8 cellular contexts compared by ENCODE assay signal in the genomic region with DNA sequence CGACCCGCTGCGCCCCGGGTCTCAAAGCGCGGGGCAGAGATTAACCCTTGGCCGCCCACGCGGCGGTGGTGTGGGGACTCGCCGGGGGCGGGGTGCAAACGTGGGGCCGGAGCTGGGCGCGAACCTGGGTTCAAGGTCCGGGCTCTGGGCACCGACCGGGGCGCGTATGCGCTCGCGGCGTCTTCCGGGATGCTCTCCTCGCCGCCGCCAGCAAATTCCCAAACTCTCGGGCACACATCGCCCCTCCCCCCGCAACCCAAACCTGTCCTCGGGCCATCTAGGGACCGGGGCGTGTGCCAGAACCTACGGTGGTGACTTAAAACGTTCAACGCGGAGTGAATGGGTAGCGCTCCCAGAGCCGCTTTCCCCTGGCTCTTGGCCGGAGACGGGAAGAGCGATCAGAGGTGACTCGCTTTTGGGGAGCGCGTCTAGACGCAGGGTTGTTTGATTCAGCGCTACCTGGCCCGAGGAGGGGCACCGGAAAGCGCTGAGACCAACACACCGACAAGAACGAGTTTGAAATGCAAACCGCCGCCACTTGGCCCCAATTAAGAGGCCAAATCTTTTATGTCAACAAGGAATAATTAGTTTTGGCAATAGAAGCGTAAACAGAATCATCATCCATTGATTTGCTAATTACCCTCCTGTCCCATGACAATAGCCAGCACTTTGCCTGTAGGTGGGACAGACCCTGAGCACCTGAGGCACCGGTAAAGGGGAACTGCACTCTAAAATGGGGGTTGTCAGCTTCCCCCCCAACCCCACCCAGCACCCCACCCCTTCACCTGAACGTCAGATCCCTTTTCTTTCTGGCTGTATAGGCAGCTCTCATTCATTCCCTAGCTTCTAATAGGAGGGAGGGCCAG. TPM values are rescaled to one million over a fixed set of nuclear protein-coding genes. Genes with fewer than 3 reads are reported as not detected.
DNase-seq lines count a peak whose midpoint lies in the region; ATAC-seq and TF ChIP-seq lines count a peak whose summit lies in the region.

No MANE protein-coding gene starts in this region.

- intact Hi-C loops in left cardiac atrium (cut with DNase I), result loop anchor here in 1 of 2 donors (10.0 kb wide), 1 partner anchor 57 kb away; no protein-coding TSS in a partner anchor

- peaks cover 38% of the 10 kb centered on the region for H3K4me1 ChIP-seq in ES-I3 (ENCODE audit: insufficient read depth, low read length)
- peaks cover 5% of the 10 kb centered on the region for H3K4me1 ChIP-seq in KMS-11 (ENCODE audit: low read depth, poor library complexity, severe bottlenecking)
- H3K4me1 ChIP-seq in rectal smooth muscle tissue (ENCODE audit: control insufficient read depth, insufficient read depth, low read length), result no peaks in the 10 kb centered on the region

- no peaks in the 10 kb centered on the region for H4K20me1 ChIP-seq in KMS-11 (ENCODE audit: insufficient read depth)

- H3K9me3 ChIP-seq in ES-I3 (ENCODE audit: control insufficient read depth, insufficient read depth, low read length), result no peaks in the 10 kb centered on the region

- no peak overlapping the region for H3K27ac ChIP-seq in KMS-11
- no peak overlapping the region for H3K27ac ChIP-seq in rectal smooth muscle tissue (ENCODE audit: low read depth, low read length)

- H3K36me3 ChIP-seq in ES-I3 (ENCODE audit: insufficient read depth, low read length), result no peaks in the 10 kb centered on the region
- no peaks in the 10 kb centered on the region for H3K36me3 ChIP-seq in KMS-11 (ENCODE audit: insufficient read depth)
- H3K36me3 ChIP-seq in rectal smooth muscle tissue (ENCODE audit: control insufficient read depth, insufficient read depth, low read length), result no peaks in the 10 kb centered on the region

- peak overlapping the region; percentile 78 for H3K4me3 Mint-ChIP-seq in activated T-cell treated with anti-CD3 and anti-CD28 coated beads, Interleukin-2, amount 50 U/mL, for 4 hours

- peak overlapping the region; percentile 94 for H2AFZ ChIP-seq in KMS-11 (ENCODE audit: low read depth)

- H3K4me3 ChIP-seq in KMS-11 (IDR thresholded peaks at IDR 0.05; ENCODE audit: insufficient read depth, low read depth, low read length) (no peak overlapping the region), rectal smooth muscle tissue (ENCODE audit: low read length) (peak overlapping the region; percentile 48)

- no peaks in the 10 kb centered on the region for H3K79me2 ChIP-seq in KMS-11 (ENCODE audit: insufficient read depth, low read depth)

- no peaks in the 10 kb centered on the region for H3K9me3 Mint-ChIP-seq in activated T-cell treated with anti-CD3 and anti-CD28 coated beads, Interleukin-2, amount 50 U/mL, for 4 hours

- H3K4me1 Mint-ChIP-seq in activated T-cell treated with anti-CD3 and anti-CD28 coated beads, Interleukin-2, amount 50 U/mL, for 4 hours (ENCODE audit: low read depth), result peaks cover 16% of the 10 kb centered on the region

- peaks cover 40% of the 10 kb centered on the region for H3K27me3 Mint-ChIP-seq in activated T-cell treated with anti-CD3 and anti-CD28 coated beads, Interleukin-2, amount 50 U/mL, for 4 hours (ENCODE audit: low read depth)

- DNase-seq in activated T-cell treated with anti-CD3 and anti-CD28 coated beads, Interleukin-2, amount 50 U/mL, for 4 hours, result no peak
- DNase-seq in left cardiac atrium (peak; percentile 43), HK-2 (ENCODE audit: unreplicated experiment) (no peak), OCI-M1 (lab: John Stamatoyannopoulos, UW) (no peak)

- H3K9ac ChIP-seq in ES-I3 (ENCODE audit: low read depth, low read length), result peak overlapping the region; percentile 57
- peak overlapping the region; percentile 66 for H3K9ac ChIP-seq in KMS-11
- no peak overlapping the region for H3K9ac ChIP-seq in rectal smooth muscle tissue (ENCODE audit: low read length)

- H3K36me3 Mint-ChIP-seq in activated T-cell treated with anti-CD3 and anti-CD28 coated beads, Interleukin-2, amount 50 U/mL, for 4 hours (ENCODE audit: insufficient read depth), result no peaks in the 10 kb centered on the region

- ATAC-seq in activated T-cell treated with anti-CD3 and anti-CD28 coated beads, Interleukin-2, amount 50 U/mL, for 4 hours, result peak; percentile 8 to 12
- ATAC-seq in left cardiac atrium, result peak in 1 of 2 donors; percentile 16
- ATAC-seq in activated CD4-positive, CD25-positive, alpha-beta regulatory T cell treated with anti-CD3 and anti-CD28 coated beads, Interleukin-2, amount 50 U/mL, for 24 hours, result no peak

- H3K27me3 ChIP-seq in KMS-11 (ENCODE audit: insufficient read depth, low read depth) (peaks cover 2% of the 10 kb centered on the region; the same call in 1 of the 2 replicates), rectal smooth muscle tissue (ENCODE audit: control insufficient read depth, insufficient read depth, low read length) (no peaks in the 10 kb centered on the region)

- peak overlapping the region; percentile 71; the same call in 1 of the 2 replicates for H3K4me2 ChIP-seq in KMS-11

- no peak for TF ChIP-seq CTCF in KMS-11 (conservative IDR thresholded peaks at IDR 0.05; ENCODE audit: low read depth, low read length)

RNA-seq across cellular contexts. Expression of gene WNT3, which starts 46.2 kb away (rescaled TPM):
- under 1 TPM in 1 of 3 donors, not detected in 2; 0.08 TPM for total RNA-seq in activated T-cell treated with anti-CD3 and anti-CD28 coated beads, Interleukin-2, amount 50 U/mL, for 4 hours
- total RNA-seq in left cardiac atrium, result 1 to 10 TPM; 1.1 to 2.1 TPM

Comparison
In these comparisons a context has a peak if more than half of its experiments do, and no peak if none do; other contexts are left out.
1. ATAC-seq: peak in activated T-cell treated with anti-CD3 and anti-CD28 coated beads, Interleukin-2, amount 50 U/mL, for 4 hours (2 of 2); none in activated CD4-positive, CD25-positive, alpha-beta regulatory T cell treated with anti-CD3 and anti-CD28 coated beads, Interleukin-2, amount 50 U/mL, for 24 hours (0 of 2).